13 cellular contexts compared by ENCODE assay signal in genomic region chr11:131580466-131580865, GRCh38.
DNase-seq lines count a peak whose midpoint lies in the region; ATAC-seq and TF ChIP-seq lines count a peak whose summit lies in the region.
"Had no signal": no experiment of that assay in that cellular context is flagged by ENCODE, and none has a peak within 500 bp of the region (broad histone marks: within the 10 kb centered on the region; RNA-seq: fewer than 3 reads in every experiment).

No MANE protein-coding gene starts in this region.

- peaks cover 28% of the 10 kb centered on the region for H3K27me3 Mint-ChIP-seq in chondrocyte (ENCODE audit: low read depth)

- BruUV-seq in Panc1 (replicated peaks; lab: Mats Ljungman, UMichigan) = no TSS peak

- intact Hi-C loops in Panc1 (cut with micrococcal nuclease; ENCODE audit: unreplicated experiment) = loop anchor here (5.0 kb wide), 1 partner anchor 92 kb away; no protein-coding TSS in a partner anchor

- CTCF ChIA-PET in Panc1 (lab: Charles Lee) = no interaction called here

- no peaks in the 10 kb centered on the region for H3K9me3 Mint-ChIP-seq in chondrocyte (ENCODE audit: low read depth)
- H3K9me3 Mint-ChIP-seq: H9 had no signal

- H3K4me3 ChIP-seq in AG10803 (ENCODE audit: low read length) (no peak overlapping the region), Panc1 (ENCODE audit: low read depth in 2 of 2, low read length in 2 of 2) (no peak overlapping the region)
- H3K4me3 ChIP-seq: SJSA1 had no signal

- no peaks in the 10 kb centered on the region for H3K9me3 ChIP-seq in Panc1 (ENCODE audit: control insufficient read depth, insufficient read depth, low read depth, low read length)
- H3K9me3 ChIP-seq: SJSA1 had no signal

- POLR2A ChIA-PET in Panc1 (lab: Charles Lee) = no interaction called here

- ATAC-seq in Panc1 (peak; percentile 30; the same call in 1 of the 2 replicates), HG03095 (IDR thresholded peaks at IDR 0.05; ENCODE audit: unreplicated experiment) (no peak), HG02678 (IDR thresholded peaks at IDR 0.05; ENCODE audit: unreplicated experiment) (no peak)

- H3K27ac ChIP-seq in Panc1 (ENCODE audit: low read length) = no peak overlapping the region
- H3K27ac ChIP-seq: SJSA1 had no signal

- no peaks in the 10 kb centered on the region for H3K36me3 ChIP-seq in Panc1 (ENCODE audit: control insufficient read depth, insufficient read depth, low read length)
- H3K36me3 ChIP-seq: SJSA1 had no signal

- DNase-seq in AG10803 (ENCODE audit: low read depth) = peak; percentile 54
- DNase-seq in Panc1 (ENCODE audit: low read depth, low spot score) = no peak
- DNase-seq in chondrocyte (ENCODE audit: low spot score) = no peak
- peak; percentile 18 for DNase-seq in non-pigmented ciliary epithelial cell (ENCODE audit: low read depth)
- no peak for DNase-seq in activated gamma-delta T cell treated with Interleukin-2 at 50 U/mL for 16 hours
- DNase-seq in central memory CD4-positive, alpha-beta T cell = no peak
- DNase-seq: NCI-H1417 treated with DMSO at 0.1 percent for 48 hours, NCI-H2029, NCI-H2171 had no signal

- H3K36me3 Mint-ChIP-seq in chondrocyte (ENCODE audit: low read depth) = no peaks in the 10 kb centered on the region

- in situ Hi-C loops in Panc1 (cut with HindIII; ENCODE audit: low pct_unique_long_range_greater_than_20kb, low sequenced_read_pairs) = no loop called here

- TF ChIP-seq CTCF in AG10803 (conservative IDR thresholded peaks at IDR 0.05; ENCODE audit: low read length) (no peak), Panc1 (IDR thresholded peaks at IDR 0.05) (no peak), chondrocyte (IDR thresholded peaks at IDR 0.05) (no peak)

- H3K27ac Mint-ChIP-seq in chondrocyte (ENCODE audit: unreplicated experiment) = peak overlapping the region; percentile 67
- H3K27ac Mint-ChIP-seq: H9 had no signal

- H3K4me1 ChIP-seq in Panc1 (ENCODE audit: control insufficient read depth, insufficient read depth, low read length) = no peaks in the 10 kb centered on the region
- H3K4me1 ChIP-seq: SJSA1 had no signal

- H3K4me3 Mint-ChIP-seq in chondrocyte (ENCODE audit: unreplicated experiment) = no peak overlapping the region
- H3K4me3 Mint-ChIP-seq: H9 had no signal

- peaks cover 22% of the 10 kb centered on the region for H3K27me3 ChIP-seq in Panc1 (ENCODE audit: control insufficient read depth, insufficient read depth, low read length)
- H3K27me3 ChIP-seq: SJSA1 had no signal

- no peaks in the 10 kb centered on the region for H3K4me1 Mint-ChIP-seq in chondrocyte (ENCODE audit: low read depth)

Comparison
In these comparisons a context has a peak if more than half of its experiments do, and no peak if none do; other contexts are left out.
1. DNase-seq: peak in AG10803 (single experiment) and non-pigmented ciliary epithelial cell (single experiment); none in Panc1 (single experiment), chondrocyte (single experiment), activated gamma-delta T cell treated with Interleukin-2 at 50 U/mL for 16 hours (single experiment) and central memory CD4-positive, alpha-beta T cell (single experiment).